ENCODE assay signal across 14 cellular contexts in the genomic region with DNA sequence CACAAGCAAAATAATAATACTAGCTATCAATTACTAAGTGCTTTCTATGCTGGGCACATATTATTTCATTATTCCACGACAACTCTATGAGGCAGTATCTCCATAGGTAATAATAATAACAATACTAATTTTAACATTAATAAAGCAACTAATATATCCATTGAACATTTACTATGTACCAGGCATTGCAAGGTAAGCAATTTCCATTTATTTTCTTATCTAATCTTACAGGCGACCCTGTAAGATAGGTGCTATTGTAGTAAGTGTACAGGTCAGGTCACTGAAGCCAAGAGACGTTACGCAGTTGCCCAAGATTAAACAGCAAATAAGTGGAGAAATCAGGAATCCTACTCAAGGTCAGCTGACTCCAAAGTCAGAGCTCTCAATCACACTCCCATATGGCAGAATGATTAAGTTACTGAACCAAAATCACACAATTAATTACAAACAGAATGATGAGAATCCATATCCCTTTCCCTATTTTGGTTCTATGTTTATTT.
DNase-seq lines count a peak whose midpoint lies in the region; ATAC-seq and TF ChIP-seq lines count a peak whose summit lies in the region.
"Had no signal": no experiment of that assay in that cellular context is flagged by ENCODE, and none has a peak within 500 bp of the region (broad histone marks: within the 10 kb centered on the region; RNA-seq: fewer than 3 reads in every experiment).

No MANE protein-coding gene starts in this region.

- H3K27me3 Mint-ChIP-seq in activated T-cell treated with anti-CD3 and anti-CD28 coated beads, Interleukin-2, amount 50 U/mL, for 24 hours: no peaks in the 10 kb centered on the region
- H3K27me3 Mint-ChIP-seq in activated T-cell treated with anti-CD3 and anti-CD28 coated beads, Interleukin-2, amount 50 U/mL, for 4 hours (ENCODE audit: low read depth): no peaks in the 10 kb centered on the region
- no peaks in the 10 kb centered on the region for H3K27me3 Mint-ChIP-seq in endothelial cell (ENCODE audit: unreplicated experiment)
- no peaks in the 10 kb centered on the region for H3K27me3 Mint-ChIP-seq in stimulated activated memory B cell treated with anti-CD40 and anti-IgM and Interleukin-4, amounts not matched to agents 10 μg/mL and 1 μg/mL and 100 μg/mL, for 72 hours

- peaks cover 20% of the 10 kb centered on the region for H3K36me3 Mint-ChIP-seq in activated T-cell treated with anti-CD3 and anti-CD28 coated beads, Interleukin-2, amount 50 U/mL, for 24 hours (ENCODE audit: low read depth)
- peaks cover 2% of the 10 kb centered on the region for H3K36me3 Mint-ChIP-seq in activated T-cell treated with anti-CD3 and anti-CD28 coated beads, Interleukin-2, amount 50 U/mL, for 4 hours (ENCODE audit: insufficient read depth)
- H3K36me3 Mint-ChIP-seq in endothelial cell (ENCODE audit: low read depth, unreplicated experiment): no peaks in the 10 kb centered on the region
- H3K36me3 Mint-ChIP-seq in stimulated activated memory B cell treated with anti-CD40 and anti-IgM and Interleukin-4, amounts not matched to agents 10 μg/mL and 1 μg/mL and 100 μg/mL, for 72 hours: peaks cover 19% of the 10 kb centered on the region

- DNase-seq in activated T-cell treated with anti-CD3 and anti-CD28 coated beads, Interleukin-2, amount 50 U/mL, for 24 hours: no peak
- no peak for DNase-seq in activated T-cell treated with anti-CD3 and anti-CD28 coated beads, Interleukin-2, amount 50 U/mL, for 4 hours
- DNase-seq in SK-N-MC (ENCODE audit: low read depth, low spot score) (no peak), endothelial cell (ENCODE audit: low spot score) (no peak)
- DNase-seq: ACHN; activated effector memory CD4-positive, alpha-beta T cell treated with Interleukin-2 at 50 U/mL for 16 hours; central memory CD4-positive, alpha-beta T cell; DMS 273 treated with DMSO at 0.1 percent for 48 hours; NCI-H187; upper lobe of right lung had no signal

- peak overlapping the region; percentile 79 for H3K27ac Mint-ChIP-seq in activated T-cell treated with anti-CD3 and anti-CD28 coated beads, Interleukin-2, amount 50 U/mL, for 24 hours
- peak overlapping the region; percentile 92 for H3K27ac Mint-ChIP-seq in endothelial cell (ENCODE audit: unreplicated experiment)
- peak overlapping the region; percentile 18 for H3K27ac Mint-ChIP-seq in stimulated activated memory B cell treated with anti-CD40 and anti-IgM and Interleukin-4, amounts not matched to agents 10 μg/mL and 1 μg/mL and 100 μg/mL, for 72 hours

- no peak overlapping the region for H3K4me3 Mint-ChIP-seq in activated T-cell treated with anti-CD3 and anti-CD28 coated beads, Interleukin-2, amount 50 U/mL, for 24 hours
- no peak overlapping the region for H3K4me3 Mint-ChIP-seq in activated T-cell treated with anti-CD3 and anti-CD28 coated beads, Interleukin-2, amount 50 U/mL, for 4 hours
- no peak overlapping the region for H3K4me3 Mint-ChIP-seq in endothelial cell (ENCODE audit: unreplicated experiment)
- H3K4me3 Mint-ChIP-seq in stimulated activated memory B cell treated with anti-CD40 and anti-IgM and Interleukin-4, amounts not matched to agents 10 μg/mL and 1 μg/mL and 100 μg/mL, for 72 hours: no peak overlapping the region

- no peaks in the 10 kb centered on the region for H3K9me3 ChIP-seq in SK-N-MC (ENCODE audit: low read depth, low read length)
- H3K9me3 ChIP-seq: upper lobe of right lung had no signal

- no peaks in the 10 kb centered on the region for H3K36me3 ChIP-seq in SK-N-MC (ENCODE audit: insufficient read depth, low read length)
- H3K36me3 ChIP-seq: upper lobe of right lung had no signal

- no peak for TF ChIP-seq CTCF in endothelial cell (IDR thresholded peaks at IDR 0.05; ENCODE audit: unreplicated experiment)

- H3K9ac ChIP-seq in SK-N-MC (ENCODE audit: insufficient read length): no peak overlapping the region

- H3K9me3 Mint-ChIP-seq in activated T-cell treated with anti-CD3 and anti-CD28 coated beads, Interleukin-2, amount 50 U/mL, for 24 hours: no peaks in the 10 kb centered on the region
- H3K9me3 Mint-ChIP-seq in activated T-cell treated with anti-CD3 and anti-CD28 coated beads, Interleukin-2, amount 50 U/mL, for 4 hours: no peaks in the 10 kb centered on the region
- no peaks in the 10 kb centered on the region for H3K9me3 Mint-ChIP-seq in endothelial cell (ENCODE audit: unreplicated experiment)
- no peaks in the 10 kb centered on the region for H3K9me3 Mint-ChIP-seq in stimulated activated memory B cell treated with anti-CD40 and anti-IgM and Interleukin-4, amounts not matched to agents 10 μg/mL and 1 μg/mL and 100 μg/mL, for 72 hours

- no peak for ATAC-seq in activated T-cell treated with anti-CD3 and anti-CD28 coated beads, Interleukin-2, amount 50 U/mL, for 4 hours
- ATAC-seq in stimulated activated memory B cell treated with anti-CD40 and anti-IgM and Interleukin-4, amounts not matched to agents 10 μg/mL and 1 μg/mL and 100 μg/mL, for 72 hours: no peak
- no peak for ATAC-seq in HG02885 (IDR thresholded peaks at IDR 0.05; ENCODE audit: poor library complexity, unreplicated experiment)
- no peak for ATAC-seq in HG03460 (IDR thresholded peaks at IDR 0.05; ENCODE audit: unreplicated experiment)
- no peak for ATAC-seq in HG02763 (IDR thresholded peaks at IDR 0.05; ENCODE audit: unreplicated experiment)
- ATAC-seq: upper lobe of right lung had no signal

- peaks cover 72% of the 10 kb centered on the region for H3K4me1 Mint-ChIP-seq in activated T-cell treated with anti-CD3 and anti-CD28 coated beads, Interleukin-2, amount 50 U/mL, for 24 hours (ENCODE audit: low read depth)
- peaks cover 68% of the 10 kb centered on the region for H3K4me1 Mint-ChIP-seq in activated T-cell treated with anti-CD3 and anti-CD28 coated beads, Interleukin-2, amount 50 U/mL, for 4 hours (ENCODE audit: low read depth)
- peaks cover 22% of the 10 kb centered on the region for H3K4me1 Mint-ChIP-seq in endothelial cell (ENCODE audit: unreplicated experiment)
- peaks cover 61% of the 10 kb centered on the region for H3K4me1 Mint-ChIP-seq in stimulated activated memory B cell treated with anti-CD40 and anti-IgM and Interleukin-4, amounts not matched to agents 10 μg/mL and 1 μg/mL and 100 μg/mL, for 72 hours

- no peak overlapping the region for H3K4me3 ChIP-seq in SK-N-MC
- H3K4me3 ChIP-seq: upper lobe of right lung had no signal

- peak overlapping the region; percentile 55; the same call in 1 of the 2 replicates for H3K27ac ChIP-seq in SK-N-MC

Comparison
In these comparisons a context has a peak if more than half of its experiments do, and no peak if none do; other contexts are left out.
1. H3K27ac Mint-ChIP-seq: peak in every context shown above with its lines; median percentile 92 in endothelial cell; 79 in activated T-cell treated with anti-CD3 and anti-CD28 coated beads, Interleukin-2, amount 50 U/mL, for 24 hours; 18 in stimulated activated memory B cell treated with anti-CD40 and anti-IgM and Interleukin-4, amounts not matched to agents 10 μg/mL and 1 μg/mL and 100 μg/mL, for 72 hours.